24 cellular contexts compared by ENCODE assay signal in genomic region chr4:37160653-37161052, GRCh38.
DNase-seq lines count a peak whose midpoint lies in the region; ATAC-seq, FAIRE-seq and TF ChIP-seq lines count a peak whose summit lies in the region.
"Had no signal": no experiment of that assay in that cellular context is flagged by ENCODE, and none has a peak within 500 bp of the region (broad histone marks: within the 10 kb centered on the region; RNA-seq: fewer than 3 reads in every experiment).

No MANE protein-coding gene starts in this region.

- H3K9me3 Mint-ChIP-seq in activated T-helper 2 cell treated with anti-CD3 and anti-CD28 coated beads, Interferon-gamma antibody, Interleukin-2, Interleukin-4, amounts not matched to agents 10 μg/mL and 5 μg/mL and 100 μg/mL, durations not matched to agents 14 hours and 24 hours and 36 hours = no peaks in the 10 kb centered on the region
- H3K9me3 Mint-ChIP-seq: CD4-positive, alpha-beta T cell; GM23338; H9 had no signal

- no peaks in the 10 kb centered on the region for H3K4me1 Mint-ChIP-seq in activated T-helper 2 cell treated with anti-CD3 and anti-CD28 coated beads, Interferon-gamma antibody, Interleukin-2, Interleukin-4, amounts not matched to agents 10 μg/mL and 5 μg/mL and 100 μg/mL, durations not matched to agents 14 hours and 24 hours and 36 hours (ENCODE audit: low read depth)
- H3K4me1 Mint-ChIP-seq: CD14-positive monocyte; CD8-positive, alpha-beta memory T cell; GM23338 had no signal

- no peak for FAIRE-seq in GM12878 (lab: Jason Lieb, UNC)
- FAIRE-seq: A549, D721Med had no signal

- no peak overlapping the region for H2AFZ ChIP-seq in GM12878 (ENCODE audit: control insufficient read depth, low read depth, low read length)
- H2AFZ ChIP-seq: GM23338 had no signal

- no peak overlapping the region for H3K27ac Mint-ChIP-seq in activated T-helper 2 cell treated with anti-CD3 and anti-CD28 coated beads, Interferon-gamma antibody, Interleukin-2, Interleukin-4, amounts not matched to agents 10 μg/mL and 5 μg/mL and 100 μg/mL, durations not matched to agents 14 hours and 24 hours and 36 hours
- H3K27ac Mint-ChIP-seq: CD4-positive, alpha-beta T cell; CD8-positive, alpha-beta memory T cell; GM23338; H9 had no signal

- intact Hi-C loops in GM12878 (cut with micrococcal nuclease; ENCODE audit: unreplicated experiment) = no loop called here
- intact Hi-C loops in activated T-helper 2 cell treated with anti-CD3 and anti-CD28 coated beads, Interferon-gamma antibody, Interleukin-2, Interleukin-4, amounts not matched to agents 10 μg/mL and 5 μg/mL and 100 μg/mL, durations not matched to agents 14 hours and 24 hours and 36 hours (cut with micrococcal nuclease) = no loop called here
- intact Hi-C loops in colonic mucosa (cut with DNase I) = no loop called here

- H3K4me3 Mint-ChIP-seq in activated T-helper 2 cell treated with anti-CD3 and anti-CD28 coated beads, Interferon-gamma antibody, Interleukin-2, Interleukin-4, amounts not matched to agents 10 μg/mL and 5 μg/mL and 100 μg/mL, durations not matched to agents 14 hours and 24 hours and 36 hours (ENCODE audit: low read depth) = no peak overlapping the region
- H3K4me3 Mint-ChIP-seq: CD14-positive monocyte; CD4-positive, alpha-beta T cell; CD8-positive, alpha-beta memory T cell; GM23338; H9 had no signal

- H3K27ac ChIP-seq in GM12878 (ENCODE audit: control insufficient read depth, insufficient read depth) = no peak overlapping the region
- no peak overlapping the region for H3K27ac ChIP-seq in colonic mucosa
- H3K27ac ChIP-seq: A549; BLaER1 treated with 17β-estradiol and CSF1 and Interleukin-3, amounts not matched to agents 10 nM and 100 nM had no signal

- H3K4me3 ChIP-seq in GM12864 (ENCODE audit: low read depth, low read length) (no peak overlapping the region), GM12878 (no peak overlapping the region), colonic mucosa (no peak overlapping the region)
- H3K4me3 ChIP-seq: A549; BLaER1 treated with 17β-estradiol and CSF1 and Interleukin-3, amounts not matched to agents 10 nM and 100 nM; GM23338 had no signal

- TF ChIP-seq CTCF in GM12864 (IDR thresholded peaks at IDR 0.05; ENCODE audit: low read depth, low read length, missing control alignments) = no peak
- TF ChIP-seq CTCF in GM12878 (IDR thresholded peaks at IDR 0.05 in 2 of 3, conservative IDR thresholded peaks at IDR 0.05 in 1 of 3; ENCODE audit: control insufficient read depth in 2 of 3, extremely low read depth in 1 of 3, insufficient read depth in 1 of 3, low read depth in 3 of 3, low read length in 3 of 3) = no peak
- no peak for TF ChIP-seq CTCF in colonic mucosa (IDR thresholded peaks at IDR 0.05)

- RAD21 ChIA-PET in GM12878 (lab: Charles Lee; ENCODE audit: unreplicated experiment) = interaction anchor here (0.6 kb wide), 1 partner anchor 839 kb away, joined by 3 read pairs; no protein-coding TSS in a partner anchor

- H3K9ac ChIP-seq in GM12878 (ENCODE audit: control insufficient read depth, insufficient read depth, low read length) (no peak overlapping the region), colonic mucosa (ENCODE audit: low read depth in 2 of 2, low read length in 2 of 2) (no peak overlapping the region)
- H3K9ac ChIP-seq: BLaER1 treated with 17β-estradiol and CSF1 and Interleukin-3, amounts not matched to agents 10 nM and 100 nM had no signal

- ATAC-seq in GM18858 (IDR thresholded peaks at IDR 0.05; ENCODE audit: unreplicated experiment) (peak; percentile 47), HG02884 (IDR thresholded peaks at IDR 0.05; ENCODE audit: unreplicated experiment) (peak; percentile 77), GM12878 (peak; percentile 41; the same call in 2 of the 3 replicates)
- ATAC-seq: A549, GM23338, HCT116 had no signal

- H3K4me1 ChIP-seq in GM12878 (ENCODE audit: control insufficient read depth, insufficient read depth, low read length) = no peaks in the 10 kb centered on the region
- no peaks in the 10 kb centered on the region for H3K4me1 ChIP-seq in colonic mucosa
- H3K4me1 ChIP-seq: A549, BE2C had no signal

- no peak overlapping the region for H3K4me2 ChIP-seq in GM12878 (ENCODE audit: control insufficient read depth, insufficient read depth)
- H3K4me2 ChIP-seq: A549; BLaER1 treated with 17β-estradiol and CSF1 and Interleukin-3, amounts not matched to agents 10 nM and 100 nM; GM23338 had no signal

- no peaks in the 10 kb centered on the region for H4K20me1 ChIP-seq in GM12878 (ENCODE audit: control insufficient read depth, insufficient read depth)
- H4K20me1 ChIP-seq: BLaER1 treated with 17β-estradiol and CSF1 and Interleukin-3, amounts not matched to agents 10 nM and 100 nM had no signal

- no peaks in the 10 kb centered on the region for H3K27me3 Mint-ChIP-seq in activated T-helper 2 cell treated with anti-CD3 and anti-CD28 coated beads, Interferon-gamma antibody, Interleukin-2, Interleukin-4, amounts not matched to agents 10 μg/mL and 5 μg/mL and 100 μg/mL, durations not matched to agents 14 hours and 24 hours and 36 hours (ENCODE audit: low read depth)
- H3K27me3 Mint-ChIP-seq: CD4-positive, alpha-beta T cell; CD8-positive, alpha-beta memory T cell had no signal

- POLR2A ChIA-PET in GM12878 (lab: Charles Lee) = no interaction called here

- no peak for TF ChIP-seq EP300 in GM12878 (IDR thresholded peaks at IDR 0.05; ENCODE audit: borderline replicate concordance in 1 of 2, control insufficient read depth in 1 of 2, low read depth in 2 of 2, low read length in 2 of 2)

- no peak for TF ChIP-seq POLR2A in GM12878 (IDR thresholded peaks at IDR 0.05; ENCODE audit: low read depth, low read length)

- no peaks in the 10 kb centered on the region for H3K36me3 Mint-ChIP-seq in activated T-helper 2 cell treated with anti-CD3 and anti-CD28 coated beads, Interferon-gamma antibody, Interleukin-2, Interleukin-4, amounts not matched to agents 10 μg/mL and 5 μg/mL and 100 μg/mL, durations not matched to agents 14 hours and 24 hours and 36 hours (ENCODE audit: low read depth)
- H3K36me3 Mint-ChIP-seq: CD14-positive monocyte; CD8-positive, alpha-beta memory T cell had no signal

- H3K27me3 ChIP-seq in GM12878 (replicated peaks in 1 of 2; ENCODE audit: control insufficient read depth in 2 of 2, insufficient read depth in 2 of 2, low read length in 1 of 2) (no peaks in the 10 kb centered on the region), colonic mucosa (no peaks in the 10 kb centered on the region)
- H3K27me3 ChIP-seq: BE2C; BLaER1 treated with 17β-estradiol and CSF1 and Interleukin-3, amounts not matched to agents 10 nM and 100 nM had no signal

- CTCF ChIA-PET in GM12878 (lab: Yijun Ruan, JAX) = interaction anchor here (0.9 kb wide), 1 partner anchor 19 kb away, joined by 3 read pairs; no protein-coding TSS in a partner anchor

- H3K79me2 ChIP-seq in GM12878 (ENCODE audit: control insufficient read depth, insufficient read depth, low read length) = no peaks in the 10 kb centered on the region

- DNase-seq in GM12864 (ENCODE audit: low read depth) (peak; percentile 10), GM12878 (ENCODE audit: low read depth, low spot score) (no peak), colonic mucosa (no peak), epidermal melanocyte (ENCODE audit: insufficient read length, low spot score) (no peak)
- DNase-seq in activated T-helper 2 cell treated with anti-CD3 and anti-CD28 coated beads, Interferon-gamma antibody, Interleukin-2, Interleukin-4, amounts not matched to agents 10 μg/mL and 5 μg/mL and 100 μg/mL, durations not matched to agents 14 hours and 24 hours and 36 hours (ENCODE audit: low spot score) = no peak
- DNase-seq: 8988T; ACHN; AML-193; BE2C; CD4-positive, alpha-beta T cell; CD8-positive, alpha-beta memory T cell; DMS 273 treated with DMSO at 0.1 percent for 48 hours; DMS79; EL; GDM1; H9 had no signal

- no TSS peak for BruUV-seq in GM12878 (replicated peaks; lab: Mats Ljungman, UMichigan)

- H3K9me3 ChIP-seq in GM12878 (replicated peaks; ENCODE audit: control insufficient read depth, insufficient read depth, low read length) (no peaks in the 10 kb centered on the region), colonic mucosa (no peaks in the 10 kb centered on the region)
- H3K9me3 ChIP-seq: A549; BE2C; BLaER1 treated with 17β-estradiol and CSF1 and Interleukin-3, amounts not matched to agents 10 nM and 100 nM had no signal

- WGBS in GM12878 (ENCODE audit: insufficient coverage, insufficient replicate concordance, low lambda C conversion rate, missing lambda C conversion rate) = 38% methylated on average over 8 of the region's 8 CpGs

- H3K36me3 ChIP-seq in GM12878 (ENCODE audit: control insufficient read depth in 2 of 2, insufficient read depth in 2 of 2, low read length in 1 of 2) (no peaks in the 10 kb centered on the region), colonic mucosa (no peaks in the 10 kb centered on the region)
- H3K36me3 ChIP-seq: BE2C; BLaER1 treated with 17β-estradiol and CSF1 and Interleukin-3, amounts not matched to agents 10 nM and 100 nM had no signal

- in situ Hi-C loops in GM12878 (cut with MboI) = no loop called here

- SMC1A ChIA-PET in GM12878 (lab: Charles Lee; ENCODE audit: uncharacterized antibody, unreplicated experiment) = interaction anchor here (1.3 to 1.4 kb wide), 2 partner anchors 19 to 36 kb away, joined by 3 to 4 read pairs; no protein-coding TSS in a partner anchor

- no peak for TF ChIP-seq RAD21 in GM12878 (IDR thresholded peaks at IDR 0.05; ENCODE audit: insufficient read depth, low read depth, low read length)

TF ChIP-seq in GM12878, 131 proteins besides CTCF, POLR2A, EP300 and RAD21 (continues in another document):
- TF ChIP-seq CBX3 (IDR thresholded peaks at IDR 0.05; ENCODE audit: borderline replicate concordance, low read depth) = no peak
- TF ChIP-seq NFIC (IDR thresholded peaks at IDR 0.05; ENCODE audit: low read depth, low read length) = peak; percentile 45; the same call in 1 of the 2 replicates
